ENCODE assay signal across 22 cellular contexts in genomic region chr14:29763342-29763858, GRCh38.
"Had no signal": no experiment of that assay in that cellular context is flagged by ENCODE, and none has a peak within 500 bp of the region (broad histone marks: within the 10 kb centered on the region; RNA-seq: fewer than 3 reads in every experiment).

No MANE protein-coding gene starts in this region.

- H3K36me3 Mint-ChIP-seq: naive B cell; stimulated activated memory B cell treated with anti-CD40 and anti-IgM and Interleukin-4, amounts not matched to agents 10 μg/mL and 1 μg/mL and 100 μg/mL, for 72 hours had no signal

- H3K36me3 ChIP-seq: heart left ventricle, spleen, tibial artery, upper lobe of left lung, uterus had no signal

- H3K9me3 Mint-ChIP-seq: nephron had no signal

- H3K4me1 ChIP-seq: psoas muscle, spleen, upper lobe of left lung, uterus had no signal

- H3K4me1 Mint-ChIP-seq: naive B cell; nephron; stimulated activated memory B cell treated with anti-CD40 and anti-IgM and Interleukin-4, amounts not matched to agents 10 μg/mL and 1 μg/mL and 100 μg/mL, for 72 hours had no signal

- H3K9me3 ChIP-seq: psoas muscle, tibial artery, upper lobe of left lung, uterus had no signal

- H3K4me3 Mint-ChIP-seq: naive B cell; nephron; stimulated activated memory B cell treated with anti-CD40 and anti-IgM and Interleukin-4, amounts not matched to agents 10 μg/mL and 1 μg/mL and 100 μg/mL, for 72 hours; stimulated activated naive CD8-positive, alpha-beta T cell treated with anti-CD3 and anti-CD28 coated beads, Interleukin-15, Interleukin-2, amounts not matched to agents 100 ng/mL and 50 ng/mL, for 24 hours had no signal

- H3K27ac Mint-ChIP-seq: naive B cell; stimulated activated memory B cell treated with anti-CD40 and anti-IgM and Interleukin-4, amounts not matched to agents 10 μg/mL and 1 μg/mL and 100 μg/mL, for 72 hours; stimulated activated naive CD8-positive, alpha-beta T cell treated with anti-CD3 and anti-CD28 coated beads, Interleukin-15, Interleukin-2, amounts not matched to agents 100 ng/mL and 50 ng/mL, for 24 hours had no signal

- H3K27me3 Mint-ChIP-seq: naive B cell; stimulated activated memory B cell treated with anti-CD40 and anti-IgM and Interleukin-4, amounts not matched to agents 10 μg/mL and 1 μg/mL and 100 μg/mL, for 72 hours; stimulated activated naive CD8-positive, alpha-beta T cell treated with anti-CD3 and anti-CD28 coated beads, Interleukin-15, Interleukin-2, amounts not matched to agents 100 ng/mL and 50 ng/mL, for 24 hours had no signal

- H3K27me3 ChIP-seq: heart left ventricle, spleen, tibial artery, upper lobe of left lung, uterus had no signal

- H3K4me3 ChIP-seq: heart left ventricle, lung, psoas muscle, spleen, tibial artery, upper lobe of left lung, uterus had no signal

- DNase-seq: dermis blood vessel endothelial cell; effector CD4-positive, alpha-beta T cell; heart left ventricle; hippocampal formation; left colon; left ventricle myocardium superior; mesendoderm; naive B cell; psoas muscle; retina; spleen; stimulated activated CD4-positive, alpha-beta T cell treated with anti-CD3 and anti-CD28 coated beads, Interleukin-15, amount 100 ng/mL, for 24 hours; stimulated activated CD4-positive, alpha-beta T cell treated with anti-CD3 and anti-CD28 coated beads, Interleukin-1b, Interleukin-23, amount 100 ng/mL, for 48 hours; stimulated activated CD4-positive, alpha-beta T cell treated with anti-CD3 and anti-CD28 coated beads, Interleukin-4, amount 100 ng/mL, for 24 hours; tibial artery; upper lobe of left lung; uterus had no signal

- H3K27ac ChIP-seq: heart left ventricle, psoas muscle, spleen, tibial artery, upper lobe of left lung, uterus had no signal

- ATAC-seq: heart left ventricle; left colon; left ventricle myocardium superior; psoas muscle; sciatic nerve; stimulated activated memory B cell treated with anti-CD40 and anti-IgM and Interleukin-4, amounts not matched to agents 10 μg/mL and 1 μg/mL and 100 μg/mL, for 72 hours had no signal
